22 cellular contexts compared by ENCODE assay signal in genomic region chr14:53968756-53969155, GRCh38. TPM values are rescaled to one million over a fixed set of nuclear protein-coding genes. Genes with fewer than 3 reads are reported as not detected.
DNase-seq lines count a peak whose midpoint lies in the region; ATAC-seq, FAIRE-seq and TF ChIP-seq lines count a peak whose summit lies in the region.
"Had no signal": no experiment of that assay in that cellular context is flagged by ENCODE, and none has a peak within 500 bp of the region (broad histone marks: within the 10 kb centered on the region; RNA-seq: fewer than 3 reads in every experiment).

No MANE protein-coding gene starts in this region.

- H2AFZ ChIP-seq in DND-41 (ENCODE audit: low read depth, low read length) = 0 out of 2 replicates have a peak overlapping the region, but pooled peaks have one; percentile 8
- no peak overlapping the region for H2AFZ ChIP-seq in MM.1S (ENCODE audit: low read length)
- 0 out of 2 replicates have a peak overlapping the region, but pooled peaks have one; percentile 55 for H2AFZ ChIP-seq in PC-9
- H2AFZ ChIP-seq: GM23248 had no signal

- peaks cover 14% of the 10 kb centered on the region for H3K4me1 ChIP-seq in DND-41 (ENCODE audit: insufficient read depth, low read length)
- H3K4me1 ChIP-seq in MM.1S (ENCODE audit: low read length) = peaks cover 11% of the 10 kb centered on the region
- no peaks in the 10 kb centered on the region for H3K4me1 ChIP-seq in PC-9 (replicated peaks; ENCODE audit: insufficient read depth)
- H3K4me1 ChIP-seq: A549; BE2C; BLaER1 treated with 17β-estradiol and CSF1 and Interleukin-3, amounts not matched to agents 10 nM and 100 nM had no signal

- no peak overlapping the region for H3K27ac ChIP-seq in DND-41 (ENCODE audit: low read length)
- H3K27ac ChIP-seq in MM.1S (ENCODE audit: low read length) = peak overlapping the region; percentile 33; the same call in 1 of the 2 replicates
- no peak overlapping the region for H3K27ac ChIP-seq in PC-9
- no peak overlapping the region for H3K27ac ChIP-seq in coronary artery
- H3K27ac ChIP-seq: A549; BLaER1 treated with 17β-estradiol and CSF1 and Interleukin-3, amounts not matched to agents 10 nM and 100 nM; GM23248 had no signal

- peak; percentile 21 for DNase-seq in DND-41
- DNase-seq in MM.1S = peak; percentile 30
- DNase-seq in PC-9 = no peak
- no peak for DNase-seq in urothelium cell line (ENCODE audit: low spot score)
- no peak for DNase-seq in NCI-H510A treated with DMSO at 0.1 percent for 48 hours (lab: John Stamatoyannopoulos, UW)
- DNase-seq in coronary artery (ENCODE audit: low spot score) = no peak
- DNase-seq: 8988T; ACHN; AML-193; BE2C; CD4-positive, alpha-beta T cell; CD8-positive, alpha-beta memory T cell; DMS79; GF-D8; GM23248; HCEC 1CT had no signal

- H3K4me3 ChIP-seq in DND-41 (ENCODE audit: low read depth in 1 of 2, low read length in 2 of 2) (no peak overlapping the region), MM.1S (ENCODE audit: low read length) (no peak overlapping the region), PC-9 (no peak overlapping the region), coronary artery (no peak overlapping the region)
- H3K4me3 ChIP-seq: A549; BLaER1 treated with 17β-estradiol and CSF1 and Interleukin-3, amounts not matched to agents 10 nM and 100 nM; GM23248 had no signal

- H3K4me2 ChIP-seq in DND-41 (ENCODE audit: insufficient read depth, low read length) = no peak overlapping the region
- H3K4me2 ChIP-seq in MM.1S (ENCODE audit: low read depth, low read length) = peak overlapping the region; percentile 29; the same call in 1 of the 2 replicates
- H3K4me2 ChIP-seq in PC-9 = no peak overlapping the region
- H3K4me2 ChIP-seq: A549; BLaER1 treated with 17β-estradiol and CSF1 and Interleukin-3, amounts not matched to agents 10 nM and 100 nM had no signal

- POLR2A ChIA-PET in PC-9 (lab: Charles Lee; ENCODE audit: unreplicated experiment) = interaction anchor here (0.7 kb wide), 1 partner anchor 606 kb away, joined by 7 read pairs; no protein-coding TSS in a partner anchor

- H3K9ac ChIP-seq in DND-41 (ENCODE audit: low read depth, low read length) (no peak overlapping the region), MM.1S (ENCODE audit: low read length) (no peak overlapping the region)
- H3K9ac ChIP-seq: BLaER1 treated with 17β-estradiol and CSF1 and Interleukin-3, amounts not matched to agents 10 nM and 100 nM; GM23248 had no signal

- FAIRE-seq in urothelium cell line (lab: Jason Lieb, UNC) = peak; percentile 40
- FAIRE-seq: A549, GM12892, GM19239, H1 had no signal

- H3K79me2 ChIP-seq in DND-41 (ENCODE audit: insufficient read depth, low read length) = no peaks in the 10 kb centered on the region
- no peaks in the 10 kb centered on the region for H3K79me2 ChIP-seq in MM.1S (ENCODE audit: low read length)
- no peaks in the 10 kb centered on the region for H3K79me2 ChIP-seq in PC-9 (ENCODE audit: low read depth)

- CTCF ChIA-PET in PC-9 (lab: Charles Lee) = no interaction called here

- H4K20me1 ChIP-seq in DND-41 (ENCODE audit: insufficient read depth, low read length) (no peaks in the 10 kb centered on the region), MM.1S (ENCODE audit: insufficient read depth, low read length) (no peaks in the 10 kb centered on the region), PC-9 (ENCODE audit: insufficient read depth) (no peaks in the 10 kb centered on the region)
- H4K20me1 ChIP-seq: BLaER1 treated with 17β-estradiol and CSF1 and Interleukin-3, amounts not matched to agents 10 nM and 100 nM had no signal

- BruUV-seq in PC-9 (replicated peaks; lab: Mats Ljungman, UMichigan) = no TSS peak

- no peaks in the 10 kb centered on the region for H3F3A ChIP-seq in MM.1S (ENCODE audit: insufficient read depth, low read length)
- no peaks in the 10 kb centered on the region for H3F3A ChIP-seq in PC-9 (ENCODE audit: insufficient read depth, low read depth)

- intact Hi-C loops in PC-9 (cut with micrococcal nuclease; ENCODE audit: unreplicated experiment) = no loop called here

- no peaks in the 10 kb centered on the region for H3K36me3 ChIP-seq in DND-41 (ENCODE audit: insufficient read depth, low read length)
- H3K36me3 ChIP-seq in MM.1S (replicated peaks; ENCODE audit: insufficient read depth, low read length) = no peaks in the 10 kb centered on the region
- H3K36me3 ChIP-seq in PC-9 (ENCODE audit: low read depth) = no peaks in the 10 kb centered on the region
- H3K36me3 ChIP-seq: BE2C; BLaER1 treated with 17β-estradiol and CSF1 and Interleukin-3, amounts not matched to agents 10 nM and 100 nM had no signal

- no peaks in the 10 kb centered on the region for H3K27me3 ChIP-seq in DND-41 (ENCODE audit: insufficient read depth, low read length, poor library complexity)
- H3K27me3 ChIP-seq in MM.1S (replicated peaks; ENCODE audit: insufficient read depth, low read length) = no peaks in the 10 kb centered on the region
- no peaks in the 10 kb centered on the region for H3K27me3 ChIP-seq in PC-9 (ENCODE audit: insufficient read depth, low read depth)
- H3K27me3 ChIP-seq: BLaER1 treated with 17β-estradiol and CSF1 and Interleukin-3, amounts not matched to agents 10 nM and 100 nM had no signal

- no peaks in the 10 kb centered on the region for H3K9me3 ChIP-seq in DND-41 (ENCODE audit: insufficient read depth, low read length, severe bottlenecking)
- H3K9me3 ChIP-seq in MM.1S (replicated peaks; ENCODE audit: insufficient read depth, low read length) = no peaks in the 10 kb centered on the region
- no peaks in the 10 kb centered on the region for H3K9me3 ChIP-seq in PC-9 (ENCODE audit: insufficient read depth, low read depth)
- H3K9me3 ChIP-seq: A549, BE2C had no signal

- TF ChIP-seq CTCF in DND-41 (IDR thresholded peaks at IDR 0.05; ENCODE audit: borderline replicate concordance, extremely low read depth, low read length, poor library complexity, severe bottlenecking) (no peak), MM.1S (IDR thresholded peaks at IDR 0.05; ENCODE audit: low read length) (no peak), PC-9 (conservative IDR thresholded peaks at IDR 0.05) (no peak), coronary artery (IDR thresholded peaks at IDR 0.05) (no peak)

- H3K9me2 ChIP-seq in MM.1S (replicated peaks; ENCODE audit: insufficient read depth, low read length) = no peaks in the 10 kb centered on the region
- no peaks in the 10 kb centered on the region for H3K9me2 ChIP-seq in PC-9 (ENCODE audit: insufficient read depth)

- ATAC-seq in DND-41 (ENCODE audit: insufficient read depth, low read depth) (peak; percentile 61), GM18873 (IDR thresholded peaks at IDR 0.05; ENCODE audit: low FRiP score, unreplicated experiment) (no peak)
- ATAC-seq: A549 had no signal

RNA-seq across cellular contexts. Expression of gene BMP4, which starts 12.1 kb away (rescaled TPM):
- total RNA-seq in PC-9 (2021) = 62.4 and 63.5 TPM in 2 replicates
- total RNA-seq: CD4-positive, alpha-beta T cell; GM23248 had no signal

Comparison
In these comparisons a context has a peak if more than half of its experiments do, and no peak if none do; other contexts are left out.
1. DNase-seq: peak in DND-41 (single experiment) and MM.1S (single experiment); none in PC-9 (0 of 2), urothelium cell line (single experiment), NCI-H510A treated with DMSO at 0.1 percent for 48 hours (single experiment) and coronary artery (single experiment).